In genomic region chr5:89297111-89297510, GRCh38 we compare ENCODE assay signal across 19 cellular contexts.
"Had no signal": no experiment of that assay in that cellular context is flagged by ENCODE, and none has a peak within 500 bp of the region (broad histone marks: within the 10 kb centered on the region; RNA-seq: fewer than 3 reads in every experiment).

No MANE protein-coding gene starts in this region.

- ATAC-seq: activated CD8-positive, alpha-beta memory T cell treated with anti-CD3 and anti-CD28 coated beads, Interleukin-2, amount 10 ng/mL, durations not matched to agents 7 days and 5 days; effector memory CD8-positive, alpha-beta T cell; naive thymus-derived CD4-positive, alpha-beta T cell; psoas muscle; right cardiac atrium; T-helper 17 cell had no signal

- H3K36me3 ChIP-seq: esophagus squamous epithelium, neural progenitor cell, tibial artery had no signal

- H3K36me3 Mint-ChIP-seq: activated CD8-positive, alpha-beta memory T cell treated with anti-CD3 and anti-CD28 coated beads, Interleukin-2, amount 10 ng/mL, durations not matched to agents 7 days and 5 days; activated naive CD8-positive, alpha-beta T cell treated with anti-CD3 and anti-CD28 coated beads, Interleukin-2, amount 10 ng/mL, durations not matched to agents 7 days and 5 days; brain; naive thymus-derived CD4-positive, alpha-beta T cell; neural progenitor cell had no signal

- DNase-seq: activated CD4-positive, alpha-beta T cell treated with anti-CD3 and anti-CD28 coated beads for 1 hour; activated CD4-positive, alpha-beta T cell treated with anti-CD3 and anti-CD28 coated beads, Interleukin-2, amount 50 U/mL, for 48 hours; activated CD8-positive, alpha-beta memory T cell treated with anti-CD3 and anti-CD28 coated beads, Interleukin-2, amount 10 ng/mL, durations not matched to agents 7 days and 5 days; activated effector memory CD4-positive, alpha-beta T cell treated with anti-CD3 and anti-CD28 coated beads, Interleukin-2, amount 50 U/mL, for 16 hours; activated naive CD8-positive, alpha-beta T cell treated with anti-CD3 and anti-CD28 coated beads, Interleukin-2, amount 10 ng/mL, durations not matched to agents 7 days and 5 days; activated T-cell treated with anti-CD3 and anti-CD28 coated beads, Interleukin-2, amount 50 U/mL, for 48 hours; caudate nucleus; effector memory CD8-positive, alpha-beta T cell; esophagus squamous epithelium; mesendoderm; naive thymus-derived CD4-positive, alpha-beta T cell; psoas muscle; right cardiac atrium; T-helper 17 cell; tibial artery had no signal

- H3K4me1 Mint-ChIP-seq: activated CD8-positive, alpha-beta memory T cell treated with anti-CD3 and anti-CD28 coated beads, Interleukin-2, amount 10 ng/mL, durations not matched to agents 7 days and 5 days; activated naive CD8-positive, alpha-beta T cell treated with anti-CD3 and anti-CD28 coated beads, Interleukin-2, amount 10 ng/mL, durations not matched to agents 7 days and 5 days; brain; naive thymus-derived CD4-positive, alpha-beta T cell; neural progenitor cell; T-helper 17 cell had no signal

- H3K27ac ChIP-seq: esophagus squamous epithelium, neural progenitor cell, psoas muscle, skin epidermis, tibial artery, VCaP had no signal

- H3K9me3 ChIP-seq: esophagus squamous epithelium, psoas muscle, tibial artery had no signal

- H3K27me3 ChIP-seq: esophagus squamous epithelium, neural progenitor cell, tibial artery had no signal

- H3K9me3 Mint-ChIP-seq: activated naive CD8-positive, alpha-beta T cell treated with anti-CD3 and anti-CD28 coated beads, Interleukin-2, amount 10 ng/mL, durations not matched to agents 7 days and 5 days; brain; neural progenitor cell had no signal

- H3K4me3 ChIP-seq: esophagus squamous epithelium, neural progenitor cell, psoas muscle, skin epidermis, tibial artery had no signal

- H3K4me3 Mint-ChIP-seq: activated CD8-positive, alpha-beta memory T cell treated with anti-CD3 and anti-CD28 coated beads, Interleukin-2, amount 10 ng/mL, durations not matched to agents 7 days and 5 days; activated naive CD8-positive, alpha-beta T cell treated with anti-CD3 and anti-CD28 coated beads, Interleukin-2, amount 10 ng/mL, durations not matched to agents 7 days and 5 days; brain; effector memory CD8-positive, alpha-beta T cell; naive thymus-derived CD4-positive, alpha-beta T cell; neural progenitor cell; T-helper 17 cell had no signal

- H3K4me1 ChIP-seq: esophagus squamous epithelium, neural progenitor cell, psoas muscle had no signal

- H3K27me3 Mint-ChIP-seq: activated CD8-positive, alpha-beta memory T cell treated with anti-CD3 and anti-CD28 coated beads, Interleukin-2, amount 10 ng/mL, durations not matched to agents 7 days and 5 days; activated naive CD8-positive, alpha-beta T cell treated with anti-CD3 and anti-CD28 coated beads, Interleukin-2, amount 10 ng/mL, durations not matched to agents 7 days and 5 days; brain; effector memory CD8-positive, alpha-beta T cell; naive thymus-derived CD4-positive, alpha-beta T cell; T-helper 17 cell had no signal

- H3K27ac Mint-ChIP-seq: activated CD8-positive, alpha-beta memory T cell treated with anti-CD3 and anti-CD28 coated beads, Interleukin-2, amount 10 ng/mL, durations not matched to agents 7 days and 5 days; activated naive CD8-positive, alpha-beta T cell treated with anti-CD3 and anti-CD28 coated beads, Interleukin-2, amount 10 ng/mL, durations not matched to agents 7 days and 5 days; brain; effector memory CD8-positive, alpha-beta T cell; naive thymus-derived CD4-positive, alpha-beta T cell; neural progenitor cell; T-helper 17 cell had no signal
